Comparison of ENCODE assay signal across 8 cellular contexts in the genomic region with DNA sequence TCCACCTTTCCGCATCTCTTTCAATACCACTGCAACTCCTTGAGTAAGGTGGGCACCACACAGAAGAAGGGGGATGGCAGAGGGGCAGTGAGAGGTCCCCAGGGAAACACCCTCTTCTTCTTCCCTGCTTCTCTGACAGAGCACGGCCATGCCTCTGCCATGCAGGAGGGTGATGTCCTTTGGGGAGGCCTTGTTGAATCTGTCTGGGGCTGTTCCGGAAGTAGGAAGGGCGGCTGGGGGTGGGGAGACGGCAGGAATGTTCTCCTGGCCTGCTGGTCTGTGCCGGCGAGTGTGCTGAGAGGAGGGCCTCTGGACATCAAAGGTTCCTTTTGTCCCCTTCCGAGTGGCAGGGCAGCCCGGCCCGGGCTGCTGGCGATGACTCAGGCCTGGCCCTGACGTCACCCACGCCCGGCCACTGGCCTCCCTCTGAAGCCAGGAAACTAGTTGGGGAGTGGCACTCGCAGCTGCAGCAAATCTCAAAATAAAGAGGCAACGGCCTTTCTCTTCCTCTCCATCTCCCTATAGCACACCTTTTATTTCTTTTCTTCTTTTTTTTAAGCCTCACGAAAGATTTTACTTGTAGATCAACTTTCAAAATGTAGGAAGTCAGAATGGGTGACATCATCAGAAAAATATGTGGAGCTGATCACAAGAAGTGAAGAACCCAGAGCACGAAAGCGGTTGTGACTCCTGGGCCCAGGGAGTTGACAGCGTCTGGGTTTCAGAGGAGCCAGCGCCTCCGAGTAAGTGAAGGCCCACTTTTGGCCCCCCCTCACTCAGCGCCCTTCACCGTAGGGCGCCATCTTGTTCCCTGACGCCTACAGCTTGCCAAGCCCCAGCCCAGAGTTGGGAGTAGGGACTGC. TPM values are rescaled to one million over a fixed set of nuclear protein-coding genes. Genes with fewer than 3 reads are reported as not detected.
DNase-seq lines count a peak whose midpoint lies in the region; ATAC-seq and TF ChIP-seq lines count a peak whose summit lies in the region.

A gene with protein sequence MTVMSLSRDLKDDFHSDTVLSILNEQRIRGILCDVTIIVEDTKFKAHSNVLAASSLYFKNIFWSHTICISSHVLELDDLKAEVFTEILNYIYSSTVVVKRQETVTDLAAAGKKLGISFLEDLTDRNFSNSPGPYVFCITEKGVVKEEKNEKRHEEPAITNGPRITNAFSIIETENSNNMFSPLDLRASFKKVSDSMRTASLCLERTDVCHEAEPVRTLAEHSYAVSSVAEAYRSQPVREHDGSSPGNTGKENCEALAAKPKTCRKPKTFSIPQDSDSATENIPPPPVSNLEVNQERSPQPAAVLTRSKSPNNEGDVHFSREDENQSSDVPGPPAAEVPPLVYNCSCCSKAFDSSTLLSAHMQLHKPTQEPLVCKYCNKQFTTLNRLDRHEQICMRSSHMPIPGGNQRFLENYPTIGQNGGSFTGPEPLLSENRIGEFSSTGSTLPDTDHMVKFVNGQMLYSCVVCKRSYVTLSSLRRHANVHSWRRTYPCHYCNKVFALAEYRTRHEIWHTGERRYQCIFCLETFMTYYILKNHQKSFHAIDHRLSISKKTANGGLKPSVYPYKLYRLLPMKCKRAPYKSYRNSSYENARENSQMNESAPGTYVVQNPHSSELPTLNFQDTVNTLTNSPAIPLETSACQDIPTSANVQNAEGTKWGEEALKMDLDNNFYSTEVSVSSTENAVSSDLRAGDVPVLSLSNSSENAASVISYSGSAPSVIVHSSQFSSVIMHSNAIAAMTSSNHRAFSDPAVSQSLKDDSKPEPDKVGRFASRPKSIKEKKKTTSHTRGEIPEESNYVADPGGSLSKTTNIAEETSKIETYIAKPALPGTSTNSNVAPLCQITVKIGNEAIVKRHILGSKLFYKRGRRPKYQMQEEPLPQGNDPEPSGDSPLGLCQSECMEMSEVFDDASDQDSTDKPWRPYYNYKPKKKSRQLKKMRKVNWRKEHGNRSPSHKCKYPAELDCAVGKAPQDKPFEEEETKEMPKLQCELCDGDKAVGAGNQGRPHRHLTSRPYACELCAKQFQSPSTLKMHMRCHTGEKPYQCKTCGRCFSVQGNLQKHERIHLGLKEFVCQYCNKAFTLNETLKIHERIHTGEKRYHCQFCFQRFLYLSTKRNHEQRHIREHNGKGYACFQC (N-terminal part only) (plus strand): TSS at position 443 of the 863 bp plus-strand sequence. CDS start 73,885 bp downstream, outside the sequence.

- peak within 1 kb of the TSS; percentile 26 for H3K27ac ChIP-seq in C4-2B
- peak within 1 kb of the TSS; percentile 73 to 87 (median 86) for H3K27ac ChIP-seq in gastroesophageal sphincter

- peak; percentile 17 to 34 for TF ChIP-seq POLR2A in gastroesophageal sphincter (IDR thresholded peaks at IDR 0.05)

- peaks cover 15 to 52% (median 15%) of the 10 kb centered on the region in 3 donors for H3K4me1 ChIP-seq in gastroesophageal sphincter

- H3K4me1 Mint-ChIP-seq in activated CD4-positive, alpha-beta memory T cell treated with anti-CD3 and anti-CD28 coated beads, Interleukin-2, amount 10 ng/mL, durations not matched to agents 7 days and 5 days: peaks cover 26% of the 10 kb centered on the region
- H3K4me1 Mint-ChIP-seq in nephron progenitor cell: peaks cover 49% of the 10 kb centered on the region

- POLR2A ChIA-PET in activated CD4-positive, alpha-beta memory T cell treated with anti-CD3 and anti-CD28 coated beads, Interleukin-2, amount 10 ng/mL, durations not matched to agents 7 days and 5 days (lab: Charles Lee): interaction anchor here (0.8 to 6.3 kb wide), 3 partner anchors 16 to 74 kb away, joined by 3 to 60 read pairs (median 5); no protein-coding TSS in a partner anchor

- 32 to 49% methylated on average over 10 to 13 of the region's 26 CpGs for WGBS in gastroesophageal sphincter (ENCODE audit: low coverage in 1 of 2), 2 donors

- H3K27ac Mint-ChIP-seq in activated CD4-positive, alpha-beta memory T cell treated with anti-CD3 and anti-CD28 coated beads, Interleukin-2, amount 10 ng/mL, durations not matched to agents 7 days and 5 days: no peak within 1 kb of the TSS
- H3K27ac Mint-ChIP-seq in nephron progenitor cell: peak within 1 kb of the TSS; percentile 100

- peak; percentile 30 for TF ChIP-seq EP300 in gastroesophageal sphincter (IDR thresholded peaks at IDR 0.05)

- H3K4me3 Mint-ChIP-seq in activated CD4-positive, alpha-beta memory T cell treated with anti-CD3 and anti-CD28 coated beads, Interleukin-2, amount 10 ng/mL, durations not matched to agents 7 days and 5 days: no peak within 1 kb of the TSS
- peak within 1 kb of the TSS; percentile 62 for H3K4me3 Mint-ChIP-seq in nephron progenitor cell

- DNase-seq in HPDE6-E6E7 (ENCODE audit: extremely low spot score): peak; percentile 77
- no peak for DNase-seq in activated CD4-positive, alpha-beta memory T cell treated with anti-CD3 and anti-CD28 coated beads, Interleukin-2, amount 10 ng/mL, durations not matched to agents 7 days and 5 days
- DNase-seq in nephron progenitor cell: peak; percentile 75
- DNase-seq in NCI-H187 (lab: John Stamatoyannopoulos, UW): no peak

- TF ChIP-seq CTCF in C4-2B (conservative IDR thresholded peaks at IDR 0.05) (no peak), gastroesophageal sphincter (IDR thresholded peaks at IDR 0.05) (no peak), nephron progenitor cell (IDR thresholded peaks at IDR 0.05) (no peak)

- CTCF ChIA-PET in activated CD4-positive, alpha-beta memory T cell treated with anti-CD3 and anti-CD28 coated beads, Interleukin-2, amount 10 ng/mL, durations not matched to agents 7 days and 5 days (lab: Charles Lee): interaction anchor here (0.9 to 1.0 kb wide), 2 partner anchors 74 to 84 kb away, joined by 3 to 5 read pairs; no protein-coding TSS in a partner anchor

- H3K4me3 ChIP-seq in gastroesophageal sphincter: peak within 1 kb of the TSS; percentile 6 to 37

- no peaks in the 10 kb centered on the region for H3K36me3 ChIP-seq in gastroesophageal sphincter

- ATAC-seq in gastroesophageal sphincter (peak; percentile 91), GM18868 (IDR thresholded peaks at IDR 0.05; ENCODE audit: unreplicated experiment) (no peak), GM19395 (IDR thresholded peaks at IDR 0.05; ENCODE audit: unreplicated experiment) (no peak)

- no peaks in the 10 kb centered on the region for H3K27me3 ChIP-seq in gastroesophageal sphincter

- peaks cover 2% of the 10 kb centered on the region for H3K9me3 Mint-ChIP-seq in activated CD4-positive, alpha-beta memory T cell treated with anti-CD3 and anti-CD28 coated beads, Interleukin-2, amount 10 ng/mL, durations not matched to agents 7 days and 5 days
- H3K9me3 Mint-ChIP-seq in nephron progenitor cell: peaks cover 8% of the 10 kb centered on the region

- H3K27me3 Mint-ChIP-seq in activated CD4-positive, alpha-beta memory T cell treated with anti-CD3 and anti-CD28 coated beads, Interleukin-2, amount 10 ng/mL, durations not matched to agents 7 days and 5 days: peaks cover 1% of the 10 kb centered on the region
- H3K27me3 Mint-ChIP-seq in nephron progenitor cell (ENCODE audit: low read depth, poor library complexity): no peaks in the 10 kb centered on the region

- H3K36me3 Mint-ChIP-seq in activated CD4-positive, alpha-beta memory T cell treated with anti-CD3 and anti-CD28 coated beads, Interleukin-2, amount 10 ng/mL, durations not matched to agents 7 days and 5 days (ENCODE audit: low read depth): peaks cover 2% of the 10 kb centered on the region
- peaks cover 26% of the 10 kb centered on the region for H3K36me3 Mint-ChIP-seq in nephron progenitor cell (ENCODE audit: low read depth)

- no peaks in the 10 kb centered on the region for H3K9me3 ChIP-seq in gastroesophageal sphincter

RNA-seq across cellular contexts. Expression of the gene that starts here (rescaled TPM):
- total RNA-seq in activated CD4-positive, alpha-beta memory T cell treated with anti-CD3 and anti-CD28 coated beads, Interleukin-2, amount 10 ng/mL, durations not matched to agents 7 days and 5 days: 10 to 100 TPM; 36.0 to 39.6 TPM
- 100 to 1,000 TPM; 183 to 225 (median 203) TPM for total RNA-seq in gastroesophageal sphincter

Comparison
In these comparisons a context has a peak if more than half of its experiments do, and no peak if none do; other contexts are left out.
1. RNA of the gene that starts here (total RNA-seq): 183 to 225 TPM in gastroesophageal sphincter; 36.0 to 39.6 TPM in activated CD4-positive, alpha-beta memory T cell treated with anti-CD3 and anti-CD28 coated beads, Interleukin-2, amount 10 ng/mL, durations not matched to agents 7 days and 5 days; every median in the first group is over 4 times any median in the second.
2. DNase-seq: peak in HPDE6-E6E7 (single experiment) and nephron progenitor cell (single experiment); none in activated CD4-positive, alpha-beta memory T cell treated with anti-CD3 and anti-CD28 coated beads, Interleukin-2, amount 10 ng/mL, durations not matched to agents 7 days and 5 days (single experiment) and NCI-H187 (0 of 2).